ENCODE assay signal across 34 cellular contexts in genomic region chr14:54354968-54355641, GRCh38. TPM values are rescaled to one million over a fixed set of nuclear protein-coding genes. Genes with fewer than 3 reads are reported as not detected.
"Had no signal": no experiment of that assay in that cellular context is flagged by ENCODE, and none has a peak within 500 bp of the region (broad histone marks: within the 10 kb centered on the region; RNA-seq: fewer than 3 reads in every experiment).

No MANE protein-coding gene starts in this region.

- H3K27ac Mint-ChIP-seq: activated CD4-positive, alpha-beta T cell treated with anti-CD3 and anti-CD28 coated beads, Interleukin-2, amount 10 ng/mL, durations not matched to agents 7 days and 5 days; activated CD8-positive, alpha-beta memory T cell treated with anti-CD3 and anti-CD28 coated beads, Interleukin-2, amount 10 ng/mL, durations not matched to agents 7 days and 5 days; activated CD8-positive, alpha-beta T cell treated with anti-CD3 and anti-CD28 coated beads, Interleukin-2, amount 10 ng/mL, durations not matched to agents 7 days and 5 days; activated naive CD8-positive, alpha-beta T cell treated with anti-CD3 and anti-CD28 coated beads, Interleukin-2, amount 10 ng/mL, durations not matched to agents 7 days and 5 days; brain; naive thymus-derived CD4-positive, alpha-beta T cell; stimulated activated memory B cell treated with anti-CD40 and anti-IgM and Interleukin-4, amounts not matched to agents 10 μg/mL and 1 μg/mL and 100 μg/mL, for 72 hours; stimulated activated naive CD8-positive, alpha-beta T cell treated with anti-CD3 and anti-CD28 coated beads, Interleukin-15, amount 100 ng/mL, for 72 hours; WTC11 had no signal

- H3K36me3 Mint-ChIP-seq: activated CD8-positive, alpha-beta memory T cell treated with anti-CD3 and anti-CD28 coated beads, Interleukin-2, amount 10 ng/mL, durations not matched to agents 7 days and 5 days; activated naive CD8-positive, alpha-beta T cell treated with anti-CD3 and anti-CD28 coated beads, Interleukin-2, amount 10 ng/mL, durations not matched to agents 7 days and 5 days; brain; stimulated activated memory B cell treated with anti-CD40 and anti-IgM and Interleukin-4, amounts not matched to agents 10 μg/mL and 1 μg/mL and 100 μg/mL, for 72 hours had no signal

- H3K4me3 ChIP-seq: ascending aorta, cardiac muscle cell, colonic mucosa, gastrocnemius medialis, ovary, prostate gland, sigmoid colon, thyroid gland, upper lobe of left lung had no signal

- H3K4me1 Mint-ChIP-seq: activated CD8-positive, alpha-beta memory T cell treated with anti-CD3 and anti-CD28 coated beads, Interleukin-2, amount 10 ng/mL, durations not matched to agents 7 days and 5 days; stimulated activated memory B cell treated with anti-CD40 and anti-IgM and Interleukin-4, amounts not matched to agents 10 μg/mL and 1 μg/mL and 100 μg/mL, for 72 hours; stimulated activated naive CD8-positive, alpha-beta T cell treated with anti-CD3 and anti-CD28 coated beads, Interleukin-15, amount 100 ng/mL, for 72 hours had no signal

- H3K4me1 ChIP-seq: ascending aorta, prostate gland, sigmoid colon, thyroid gland, upper lobe of left lung had no signal

- H3K9me3 Mint-ChIP-seq: stimulated activated naive CD8-positive, alpha-beta T cell treated with anti-CD3 and anti-CD28 coated beads, Interleukin-15, amount 100 ng/mL, for 72 hours had no signal

- DNase-seq: activated CD4-positive, alpha-beta T cell treated with anti-CD3 and anti-CD28 coated beads for 1 hour; activated CD4-positive, alpha-beta T cell treated with anti-CD3 and anti-CD28 coated beads, Interleukin-2, amount 10 ng/mL, durations not matched to agents 7 days and 5 days; activated CD8-positive, alpha-beta memory T cell treated with anti-CD3 and anti-CD28 coated beads, Interleukin-2, amount 10 ng/mL, durations not matched to agents 7 days and 5 days; activated CD8-positive, alpha-beta T cell treated with anti-CD3 and anti-CD28 coated beads, Interleukin-2, amount 10 ng/mL, durations not matched to agents 7 days and 5 days; activated effector memory CD4-positive, alpha-beta T cell treated with Interleukin-2 at 50 U/mL for 16 hours; activated naive CD4-positive, alpha-beta T cell treated with Interleukin-2 at 50 U/mL for 16 hours; activated naive CD8-positive, alpha-beta T cell treated with anti-CD3 and anti-CD28 coated beads, Interleukin-2, amount 10 ng/mL, durations not matched to agents 7 days and 5 days; cerebellar nuclear complex; colonic mucosa; effector memory CD4-positive, alpha-beta T cell; erythroblast; gastrocnemius medialis; glutamatergic neuron; left cardiac atrium; left ventricle myocardium superior; midbrain; naive thymus-derived CD4-positive, alpha-beta T cell; ovary; retina; sigmoid colon; small intestine; stimulated activated CD4-positive, alpha-beta T cell treated with anti-CD3 and anti-CD28 coated beads, Interleukin-4, amount 100 ng/mL, for 4 hours; stimulated activated CD8-positive, alpha-beta memory T cell treated with anti-CD3 and anti-CD28 coated beads, Interleukin-4, amount 100 ng/mL, for 48 hours; stimulated activated naive CD8-positive, alpha-beta T cell treated with anti-CD3 and anti-CD28 coated beads, Interleukin-15, amount 100 ng/mL, for 72 hours; substantia nigra; T-helper 2 cell; thyroid gland; upper lobe of left lung had no signal

- H3K27ac ChIP-seq: ascending aorta, cardiac muscle cell, gastrocnemius medialis, ovary, prostate gland, sigmoid colon, thyroid gland, upper lobe of left lung had no signal

- ATAC-seq: activated CD8-positive, alpha-beta memory T cell treated with anti-CD3 and anti-CD28 coated beads, Interleukin-2, amount 10 ng/mL, durations not matched to agents 7 days and 5 days; activated CD8-positive, alpha-beta T cell treated with anti-CD3 and anti-CD28 coated beads, Interleukin-2, amount 10 ng/mL, durations not matched to agents 7 days and 5 days; gastrocnemius medialis; naive thymus-derived CD4-positive, alpha-beta T cell; stimulated activated memory B cell treated with anti-CD40 and anti-IgM and Interleukin-4, amounts not matched to agents 10 μg/mL and 1 μg/mL and 100 μg/mL, for 72 hours; stimulated activated naive CD8-positive, alpha-beta T cell treated with anti-CD3 and anti-CD28 coated beads, Interleukin-15, amount 100 ng/mL, for 72 hours; WTC11 had no signal

- H3K9me3 ChIP-seq: ascending aorta, colonic mucosa, gastrocnemius medialis, ovary, prostate gland, sigmoid colon, thyroid gland, upper lobe of left lung had no signal

- H3K27me3 ChIP-seq: ascending aorta, cardiac muscle cell, colonic mucosa, ovary, sigmoid colon, thyroid gland, upper lobe of left lung had no signal

- H3K4me3 Mint-ChIP-seq: activated CD4-positive, alpha-beta T cell treated with anti-CD3 and anti-CD28 coated beads, Interleukin-2, amount 10 ng/mL, durations not matched to agents 7 days and 5 days; activated CD8-positive, alpha-beta memory T cell treated with anti-CD3 and anti-CD28 coated beads, Interleukin-2, amount 10 ng/mL, durations not matched to agents 7 days and 5 days; activated CD8-positive, alpha-beta T cell treated with anti-CD3 and anti-CD28 coated beads, Interleukin-2, amount 10 ng/mL, durations not matched to agents 7 days and 5 days; activated naive CD8-positive, alpha-beta T cell treated with anti-CD3 and anti-CD28 coated beads, Interleukin-2, amount 10 ng/mL, durations not matched to agents 7 days and 5 days; brain; naive thymus-derived CD4-positive, alpha-beta T cell; stimulated activated memory B cell treated with anti-CD40 and anti-IgM and Interleukin-4, amounts not matched to agents 10 μg/mL and 1 μg/mL and 100 μg/mL, for 72 hours; stimulated activated naive CD8-positive, alpha-beta T cell treated with anti-CD3 and anti-CD28 coated beads, Interleukin-15, amount 100 ng/mL, for 72 hours; WTC11 had no signal

- H3K27me3 Mint-ChIP-seq: brain had no signal

- H3K36me3 ChIP-seq: ascending aorta, cardiac muscle cell, colonic mucosa, gastrocnemius medialis, ovary, prostate gland, sigmoid colon, thyroid gland, upper lobe of left lung had no signal

RNA-seq across cellular contexts. Expression of gene CDKN3, which starts 41.7 kb away (rescaled TPM):
- total RNA-seq: ascending aorta had no signal
